8 cellular contexts compared by ENCODE assay signal in the genomic region with DNA sequence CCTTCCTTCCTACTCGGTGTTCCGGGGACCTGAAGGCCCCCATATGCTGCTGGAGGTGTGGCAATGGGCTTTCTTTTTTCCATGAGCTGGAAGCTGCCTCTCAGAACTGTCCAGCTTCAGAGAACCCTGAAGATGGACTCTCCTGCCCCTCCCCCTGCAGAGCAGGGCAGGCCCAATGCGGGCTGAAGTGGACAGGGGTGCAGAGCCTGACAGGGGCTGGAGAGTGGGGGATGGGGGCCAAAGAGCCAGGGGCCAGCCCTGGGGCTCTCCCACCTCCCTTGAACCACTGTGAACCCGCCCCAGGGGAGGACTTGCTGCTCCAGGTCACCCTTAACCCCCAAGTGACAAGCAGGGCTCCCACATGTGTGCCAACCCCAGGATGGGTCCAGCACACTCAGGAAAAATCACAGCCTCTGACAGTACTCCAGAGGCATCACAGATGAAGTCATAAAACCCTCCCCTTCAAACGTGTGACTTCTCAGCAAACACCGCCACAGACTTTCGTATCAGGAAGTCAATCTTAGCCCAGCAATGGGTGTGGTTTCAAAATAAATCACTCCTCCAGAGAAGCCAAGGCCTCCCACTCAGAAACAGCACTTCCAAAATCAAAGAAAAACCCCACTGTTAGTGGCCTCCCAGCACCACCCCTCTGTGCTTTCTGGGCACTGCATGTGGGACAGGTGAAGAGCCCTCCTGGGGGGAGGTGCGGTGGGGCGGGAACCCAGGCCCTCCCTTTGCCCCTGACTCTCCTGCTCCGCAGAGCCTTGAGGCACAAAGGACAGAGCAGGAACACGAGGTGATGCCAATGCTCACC.
DNase-seq lines count a peak whose midpoint lies in the region; ATAC-seq and TF ChIP-seq lines count a peak whose summit lies in the region.

No MANE protein-coding gene starts in this region.

- H3K4me3 ChIP-seq in lower lobe of right lung (peak overlapping the region; percentile 15), SJCRH30 (no peak overlapping the region)

- H3K9me3 ChIP-seq in lower lobe of right lung, result no peaks in the 10 kb centered on the region
- H3K9me3 ChIP-seq in SJCRH30 (replicated peaks), result no peaks in the 10 kb centered on the region

- ATAC-seq in HG02885 (IDR thresholded peaks at IDR 0.05; ENCODE audit: poor library complexity, unreplicated experiment), result peak; percentile 41
- peak; percentile 55 to 60 for ATAC-seq in lower lobe of right lung

- intact Hi-C loops in lower lobe of right lung (cut with DNase I), result no loop called here

- H3K27ac ChIP-seq in lower lobe of right lung, result peak overlapping the region; percentile 85
- H3K27ac ChIP-seq in substantia nigra (ENCODE audit: low read depth, low read length, poor library complexity, severe bottlenecking), result peak overlapping the region; percentile 42
- H3K27ac ChIP-seq in SJCRH30, result no peak overlapping the region

- H3K36me3 ChIP-seq in lower lobe of right lung, result no peaks in the 10 kb centered on the region
- H3K36me3 ChIP-seq in SJCRH30, result no peaks in the 10 kb centered on the region

- H3K27me3 ChIP-seq in lower lobe of right lung (ENCODE audit: low read depth) (no peaks in the 10 kb centered on the region), SJCRH30 (no peaks in the 10 kb centered on the region)

- H3K4me1 ChIP-seq in lower lobe of right lung (peaks cover 66% of the 10 kb centered on the region), SJCRH30 (peaks cover 14% of the 10 kb centered on the region)

- no peak for TF ChIP-seq CTCF in lower lobe of right lung (IDR thresholded peaks at IDR 0.05)

- DNase-seq in Ammon's horn (ENCODE audit: low spot score), result peak; percentile 57
- peak; percentile 66 for DNase-seq in T-helper 22 cell (ENCODE audit: low read depth)
- peak; percentile 86 for DNase-seq in central memory CD4-positive, alpha-beta T cell
- DNase-seq in lower lobe of right lung, result no peak
- DNase-seq in substantia nigra (lab: John Stamatoyannopoulos, UW), result peak in 2 of 49 donors; percentile 43 to 63
- DNase-seq in NCI-H146 treated with DMSO at 0.1 percent for 48 hours (lab: John Stamatoyannopoulos, UW; ENCODE audit: unreplicated experiment), result no peak
- DNase-seq in SJCRH30, result no peak

Comparison
In these comparisons a context has a peak if more than half of its experiments do, and no peak if none do; other contexts are left out.
1. DNase-seq: peak in Ammon's horn (single experiment), T-helper 22 cell (single experiment) and central memory CD4-positive, alpha-beta T cell (single experiment); none in lower lobe of right lung (single experiment), NCI-H146 treated with DMSO at 0.1 percent for 48 hours (single experiment) and SJCRH30 (0 of 2).